ENCODE assay signal across 17 cellular contexts in the genomic region with DNA sequence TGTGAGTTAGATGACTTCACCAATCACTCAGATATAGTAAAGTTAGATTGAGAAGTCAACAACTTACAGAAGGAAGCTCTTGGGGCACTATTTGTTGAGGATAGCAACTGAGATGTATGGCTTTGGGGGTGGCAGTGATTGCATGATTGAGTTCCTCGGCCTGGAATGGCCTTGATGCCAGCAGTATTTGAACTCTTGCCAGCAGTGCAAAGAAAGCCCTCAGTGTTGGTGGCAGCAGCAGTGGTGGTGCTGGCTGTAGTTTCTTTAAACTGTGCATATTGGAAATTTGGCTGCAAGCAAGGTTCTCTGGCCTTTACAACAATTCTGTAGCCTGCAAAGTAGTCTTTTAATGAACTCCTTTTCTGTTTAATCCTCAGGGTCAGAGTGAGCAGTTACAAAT. TPM values are rescaled to one million over a fixed set of nuclear protein-coding genes. Genes with fewer than 3 reads are reported as not detected.
DNase-seq lines count a peak whose midpoint lies in the region; ATAC-seq and TF ChIP-seq lines count a peak whose summit lies in the region.
"Had no signal": no experiment of that assay in that cellular context is flagged by ENCODE, and none has a peak within 500 bp of the region (broad histone marks: within the 10 kb centered on the region; RNA-seq: fewer than 3 reads in every experiment).

No MANE protein-coding gene starts in this region.

- no peak overlapping the region for H3K4me3 ChIP-seq in right cardiac atrium (ENCODE audit: low read length)
- H3K4me3 ChIP-seq in neuron (ENCODE audit: low read length): no peak overlapping the region
- H3K4me3 ChIP-seq in testis: no peak overlapping the region
- H3K4me3 ChIP-seq in prostate gland: no peak overlapping the region
- no peak overlapping the region for H3K4me3 ChIP-seq in effector memory CD4-positive, alpha-beta T cell (ENCODE audit: insufficient read depth, low read depth, low read length, poor library complexity, severe bottlenecking)
- no peak overlapping the region for H3K4me3 ChIP-seq in right atrium auricular region
- H3K4me3 ChIP-seq: A549, Peyer's patch had no signal

- 32% methylated on average over 1 of the region's 1 CpG for WGBS in right cardiac atrium
- 29 to 69% methylated on average over 1 of the region's 1 CpG for WGBS in testis, 2 donors
- 29% methylated on average over 1 of the region's 1 CpG for WGBS in prostate gland

- peak overlapping the region; percentile 23 for H2AFZ ChIP-seq in neuron (ENCODE audit: low read depth, low read length)

- H3K36me3 ChIP-seq in neuron (ENCODE audit: insufficient read depth, low read length) (no peaks in the 10 kb centered on the region), testis (ENCODE audit: low read depth, missing control alignments) (no peaks in the 10 kb centered on the region), prostate gland (no peaks in the 10 kb centered on the region), right atrium auricular region (no peaks in the 10 kb centered on the region)
- no peaks in the 10 kb centered on the region for H3K36me3 ChIP-seq in effector memory CD4-positive, alpha-beta T cell (ENCODE audit: control insufficient read depth, insufficient read depth, low read length)
- H3K36me3 ChIP-seq: Peyer's patch had no signal

- H3K4me1 ChIP-seq in right cardiac atrium (ENCODE audit: control insufficient read depth, insufficient read depth, low read length): no peaks in the 10 kb centered on the region
- H3K4me1 ChIP-seq in neuron (ENCODE audit: insufficient read depth, low read length): peaks cover 34% of the 10 kb centered on the region
- H3K4me1 ChIP-seq in testis: peaks cover 6% of the 10 kb centered on the region
- H3K4me1 ChIP-seq in prostate gland (replicated peaks): no peaks in the 10 kb centered on the region
- no peaks in the 10 kb centered on the region for H3K4me1 ChIP-seq in effector memory CD4-positive, alpha-beta T cell (ENCODE audit: control insufficient read depth, insufficient read depth, low read length, poor library complexity, severe bottlenecking)
- peaks cover 0 to 14% of the 10 kb centered on the region in 2 donors for H3K4me1 ChIP-seq in right atrium auricular region
- H3K4me1 ChIP-seq: Peyer's patch had no signal

- DNase-seq in Right ventricle myocardium superior: no peak
- DNase-seq in right cardiac atrium: no peak
- DNase-seq in foreskin melanocyte: peak; percentile 50
- peak; percentile 63 for DNase-seq in testis
- no peak for DNase-seq in prostate gland (ENCODE audit: low spot score)
- no peak for DNase-seq in effector memory CD4-positive, alpha-beta T cell
- DNase-seq in right atrium auricular region (ENCODE audit: low spot score): no peak
- DNase-seq: activated CD4-positive, alpha-beta T cell treated with anti-CD3 and anti-CD28 coated beads, Interleukin-2, amount 10 ng/mL, durations not matched to agents 24 days and 14 days; activated CD8-positive, alpha-beta memory T cell treated with anti-CD3 and anti-CD28 coated beads, Interleukin-2, amount 50 U/mL, for 48 hours; activated gamma-delta T cell treated with Interleukin-2 at 50 U/mL for 16 hours; NCI-H1436; Peyer's patch; stimulated activated CD4-positive, alpha-beta T cell treated with anti-CD3 and anti-CD28 coated beads, Interleukin-15, amount 100 ng/mL, for 24 hours; trophoblast cell had no signal

- H3K27ac ChIP-seq in right cardiac atrium (ENCODE audit: low read length): no peak overlapping the region
- H3K27ac ChIP-seq in testis: peak overlapping the region in 1 of 2 donors; percentile 34
- no peak overlapping the region for H3K27ac ChIP-seq in prostate gland
- H3K27ac ChIP-seq in effector memory CD4-positive, alpha-beta T cell (ENCODE audit: insufficient read depth, low read length, poor library complexity, severe bottlenecking): no peak overlapping the region
- no peak overlapping the region for H3K27ac ChIP-seq in right atrium auricular region
- H3K27ac ChIP-seq: A549, C4-2B, Peyer's patch had no signal

- TF ChIP-seq CTCF in testis (IDR thresholded peaks at IDR 0.05) (no peak), prostate gland (IDR thresholded peaks at IDR 0.05) (no peak), right atrium auricular region (IDR thresholded peaks at IDR 0.05) (no peak)

- intact Hi-C loops in Right ventricle myocardium superior (cut with DNase I) (no loop called here), right cardiac atrium (cut with DNase I) (no loop called here), testis (cut with DNase I; ENCODE audit: low total_unique reads) (no loop called here), prostate gland (cut with DNase I) (no loop called here)

- ATAC-seq in Right ventricle myocardium superior (ENCODE audit: poor library complexity): peak; percentile 42
- ATAC-seq in right cardiac atrium: no peak
- ATAC-seq: A549 had no signal

- TF ChIP-seq POLR2A in testis (IDR thresholded peaks at IDR 0.05) (no peak), prostate gland (IDR thresholded peaks at IDR 0.05) (no peak)

- no peaks in the 10 kb centered on the region for H3K27me3 ChIP-seq in right cardiac atrium (ENCODE audit: control insufficient read depth, insufficient read depth)
- H3K27me3 ChIP-seq in neuron (ENCODE audit: insufficient read depth, low read length): no peaks in the 10 kb centered on the region
- H3K27me3 ChIP-seq in testis: no peaks in the 10 kb centered on the region
- no peaks in the 10 kb centered on the region for H3K27me3 ChIP-seq in prostate gland (replicated peaks; ENCODE audit: insufficient read depth)
- no peaks in the 10 kb centered on the region for H3K27me3 ChIP-seq in effector memory CD4-positive, alpha-beta T cell (replicated peaks; ENCODE audit: control insufficient read depth, insufficient read depth, low read length, poor library complexity, severe bottlenecking)
- no peaks in the 10 kb centered on the region for H3K27me3 ChIP-seq in right atrium auricular region
- H3K27me3 ChIP-seq: Peyer's patch had no signal

- H3K9me3 ChIP-seq in right cardiac atrium (ENCODE audit: control insufficient read depth, low read length) (no peaks in the 10 kb centered on the region), neuron (ENCODE audit: low read length) (no peaks in the 10 kb centered on the region), testis (no peaks in the 10 kb centered on the region), prostate gland (no peaks in the 10 kb centered on the region), right atrium auricular region (no peaks in the 10 kb centered on the region)
- no peaks in the 10 kb centered on the region for H3K9me3 ChIP-seq in effector memory CD4-positive, alpha-beta T cell (ENCODE audit: control insufficient read depth, low read length)
- H3K9me3 ChIP-seq: A549, Peyer's patch had no signal

RNA-seq across cellular contexts. Expression of a gene that starts 41.4 kb away (rescaled TPM):
- total RNA-seq in Right ventricle myocardium superior (70.5 TPM), right cardiac atrium (100 to 1,000 TPM in 1 of 4 donors, 10 to 100 TPM in 3; 96.9 to 122 (median 98.0) TPM), testis (100 to 1,000 TPM; 105 to 112 TPM), prostate gland (100 to 1,000 TPM in 1 of 2 donors, 10 to 100 TPM in 1; 94.8 to 119 TPM), right atrium auricular region (10 to 100 TPM; 80.7 to 88.3 TPM)
- polyA plus RNA-seq in right cardiac atrium (37.4 TPM), testis (ENCODE audit: insufficient read depth, low read depth, low replicate concordance) (77.3 TPM)

Comparison
In these comparisons a context has a peak if more than half of its experiments do, and no peak if none do; other contexts are left out.
1. DNase-seq: peak in foreskin melanocyte (single experiment) and testis (single experiment); none in Right ventricle myocardium superior (single experiment), right cardiac atrium (0 of 3), prostate gland (single experiment), effector memory CD4-positive, alpha-beta T cell (0 of 3) and right atrium auricular region (single experiment).